ENCODE assay signal across 8 cellular contexts in genomic region chr2:113273031-113273551, GRCh38. TPM values are rescaled to one million over a fixed set of nuclear protein-coding genes. Genes with fewer than 3 reads are reported as not detected.
DNase-seq lines count a peak whose midpoint lies in the region; ATAC-seq and TF ChIP-seq lines count a peak whose summit lies in the region.

No MANE protein-coding gene starts in this region.

- peak; percentile 91 to 96 for ATAC-seq in naive thymus-derived CD8-positive, alpha-beta T cell
- no peak for ATAC-seq in left colon

- TF ChIP-seq RAD21 in Ishikawa (IDR thresholded peaks at IDR 0.05; ENCODE audit: low read depth), result peak; percentile 7; the same call in 1 of the 2 replicates

- no peaks in the 10 kb centered on the region for H3K9me3 Mint-ChIP-seq in naive thymus-derived CD8-positive, alpha-beta T cell

- TF ChIP-seq EP300 in Ishikawa (IDR thresholded peaks at IDR 0.05; ENCODE audit: borderline replicate concordance), result no peak

- DNase-seq in GM06990 (ENCODE audit: extremely low read depth, insufficient read length) (no peak), astrocyte of the cerebellum (ENCODE audit: low read depth) (no peak), left colon (no peak), head of caudate nucleus (no peak), NCI-H1694 (lab: John Stamatoyannopoulos, UW) (no peak), hypothalamus (lab: John Stamatoyannopoulos, UW) (no peak)
- DNase-seq in naive thymus-derived CD8-positive, alpha-beta T cell, result peak in 6 of 10 donors; percentile 13 to 49 (median 40)

- H3K36me3 Mint-ChIP-seq in naive thymus-derived CD8-positive, alpha-beta T cell, result peaks cover 0 to 4% (median 0%) of the 10 kb centered on the region in 3 donors

- in situ Hi-C loops in astrocyte of the cerebellum (cut with HindIII; ENCODE audit: low sequenced_read_pairs), result loop anchor here (5.0 kb wide), 1 partner anchor 41 kb away; no protein-coding TSS in a partner anchor

- peaks cover 14 to 38% (median 35%) of the 10 kb centered on the region in 4 donors for H3K4me1 Mint-ChIP-seq in naive thymus-derived CD8-positive, alpha-beta T cell

- peak overlapping the region in 8 of 10 donors; percentile 0 to 63 (median 34) for H3K4me3 Mint-ChIP-seq in naive thymus-derived CD8-positive, alpha-beta T cell

- TF ChIP-seq CTCF in GM06990 (IDR thresholded peaks at IDR 0.05; ENCODE audit: insufficient read depth, low read length, poor library complexity, severe bottlenecking), result peak; percentile 26
- peak; percentile 62 for TF ChIP-seq CTCF in astrocyte of the cerebellum (IDR thresholded peaks at IDR 0.05; ENCODE audit: low read depth, low read length, missing control alignments)

- H3K4me3 ChIP-seq in GM06990 (replicated peaks; ENCODE audit: low read depth, low read length), result no peak overlapping the region
- H3K4me3 ChIP-seq in astrocyte of the cerebellum (ENCODE audit: low read depth, low read length), result no peak overlapping the region

- H3K27me3 ChIP-seq in GM06990 (replicated peaks; ENCODE audit: control insufficient read depth, insufficient read depth, low read length), result peaks cover 2% of the 10 kb centered on the region

- peaks cover 22 to 79% (median 47%) of the 10 kb centered on the region in 5 donors for H3K27me3 Mint-ChIP-seq in naive thymus-derived CD8-positive, alpha-beta T cell

- H3K36me3 ChIP-seq in GM06990 (ENCODE audit: control insufficient read depth, insufficient read depth, low read length), result no peaks in the 10 kb centered on the region

- H3K27ac Mint-ChIP-seq in naive thymus-derived CD8-positive, alpha-beta T cell, result peak overlapping the region in 1 of 10 donors; percentile 43

- intact Hi-C loops in left colon (cut with DNase I, micrococcal nuclease), result no loop called here
- intact Hi-C loops in head of caudate nucleus (cut with DNase I), result no loop called here

- POLR2A ChIA-PET in naive thymus-derived CD8-positive, alpha-beta T cell (lab: Charles Lee), result interaction anchor here (0.9 to 1.0 kb wide), 2 partner anchors 14 to 19 kb away, joined by 3 read pairs; no protein-coding TSS in a partner anchor

TF ChIP-seq in Ishikawa, 13 proteins besides CTCF, POLR2A, EP300 and RAD21:
- TF ChIP-seq CREB1 (IDR thresholded peaks at IDR 0.05; ENCODE audit: low read depth), result no peak

RNA-seq across cellular contexts. Expression of gene PAX8, which starts 5.6 kb away (rescaled TPM):
- total RNA-seq in naive thymus-derived CD8-positive, alpha-beta T cell, result 1 to 10 TPM in 1 of 2 experiments, under 1 TPM in 1; 0.82 to 1.6 TPM
- polyA plus RNA-seq in naive thymus-derived CD8-positive, alpha-beta T cell, result under 1 TPM; 0.52 to 0.73 (median 0.68) TPM
- total RNA-seq in left colon, result 10 to 100 TPM in 1 of 2 donors, 1 to 10 TPM in 1; 1.3 to 13.2 TPM

Comparison
In these comparisons a context has a peak if more than half of its experiments do, and no peak if none do; other contexts are left out.
1. DNase-seq: peak in naive thymus-derived CD8-positive, alpha-beta T cell (6 of 10); none in GM06990 (single experiment), astrocyte of the cerebellum (single experiment), left colon (0 of 2), head of caudate nucleus (0 of 42), NCI-H1694 (single experiment) and hypothalamus (0 of 51).